ENCODE assay signal across 6 cellular contexts in the genomic region with DNA sequence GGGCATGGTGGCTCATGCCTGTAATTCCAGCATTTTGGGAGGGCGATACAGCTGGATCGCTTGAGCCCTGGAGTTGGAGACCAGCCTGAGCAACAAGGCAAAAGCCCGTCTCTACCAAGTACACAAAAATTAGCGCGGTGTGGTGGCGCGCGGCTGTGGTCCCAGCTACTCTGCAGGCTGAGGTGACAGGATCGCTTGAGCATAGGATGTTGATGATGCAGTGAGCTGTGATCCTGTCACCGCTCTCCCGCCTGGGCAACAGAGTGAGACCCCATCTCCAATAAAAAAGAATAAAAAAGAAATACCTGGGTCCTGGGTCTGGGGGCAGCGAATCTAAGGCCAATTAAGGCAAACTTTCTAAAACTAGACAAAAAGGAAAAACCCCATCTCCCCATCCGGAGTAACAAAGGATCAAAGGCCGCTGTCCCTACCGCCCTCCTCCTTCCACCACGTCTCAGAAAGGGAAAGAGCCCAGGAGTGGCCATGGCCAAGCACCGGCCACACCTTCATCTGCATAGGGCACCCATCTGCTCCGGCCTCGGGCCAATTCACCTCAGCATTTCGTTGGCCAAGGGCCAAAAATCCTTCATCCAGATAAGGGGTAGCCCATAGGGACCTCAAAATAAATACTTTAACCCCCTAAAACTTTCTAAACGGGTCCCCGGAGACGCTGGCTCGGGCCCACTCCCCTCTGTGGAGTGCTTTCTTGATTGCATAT. TPM values are rescaled to one million over a fixed set of nuclear protein-coding genes. Genes with fewer than 3 reads are reported as not detected.
DNase-seq lines count a peak whose midpoint lies in the region; ATAC-seq and TF ChIP-seq lines count a peak whose summit lies in the region.

No MANE protein-coding gene starts in this region.

- TF ChIP-seq CTCF in C4-2B (conservative IDR thresholded peaks at IDR 0.05) (no peak), ascending aorta (IDR thresholded peaks at IDR 0.05) (no peak)

- peak overlapping the region; percentile 77 to 93 for H3K4me3 ChIP-seq in ascending aorta
- peak overlapping the region; percentile 61 for H3K4me3 ChIP-seq in mesodermal cell (ENCODE audit: extremely low read depth, insufficient read depth, low read length, poor library complexity, severe bottlenecking)

- H3K4me1 ChIP-seq in ascending aorta: peaks cover 5 to 10% of the 10 kb centered on the region in 2 donors
- H3K4me1 ChIP-seq in mesodermal cell (ENCODE audit: control insufficient read depth, insufficient read depth, low read length, poor library complexity, severe bottlenecking): no peaks in the 10 kb centered on the region

- H3K36me3 ChIP-seq in ascending aorta: peaks cover 0 to 6% of the 10 kb centered on the region in 2 donors
- peaks cover 36% of the 10 kb centered on the region for H3K36me3 ChIP-seq in mesodermal cell (ENCODE audit: control insufficient read depth, insufficient read depth, low read length)

- WGBS in mesodermal cell (ENCODE audit: insufficient coverage in 2 of 2), 2 experiments: 40 to 62% methylated on average over 13 to 19 of the region's 24 CpGs

- H3K27ac ChIP-seq in C4-2B (peak overlapping the region; percentile 97), ascending aorta (peak overlapping the region; percentile 92 to 94), mesodermal cell (ENCODE audit: low read depth, low read length, severe bottlenecking) (peak overlapping the region; percentile 92)

- intact Hi-C loops in ascending aorta (cut with DNase I): loop anchor here (1.0 to 5.0 kb wide), 8 partner anchors 27 to 600 kb away; a partner anchor contains a TSS

- no peaks in the 10 kb centered on the region for H3K27me3 ChIP-seq in ascending aorta

- DNase-seq in ascending aorta (ENCODE audit: low spot score in 2 of 2): no peak
- no peak for DNase-seq in stimulated activated CD4-positive, alpha-beta T cell treated with anti-CD3 and anti-CD28 coated beads, Interleukin-2, amount 100 ng/mL, for 48 hours
- no peak for DNase-seq in activated CD4-positive, alpha-beta T cell treated with anti-CD3 and anti-CD28 coated beads for 1 hour

- H3K9me3 ChIP-seq in ascending aorta (no peaks in the 10 kb centered on the region), mesodermal cell (ENCODE audit: control insufficient read depth, low read length) (peaks cover 10% of the 10 kb centered on the region)

- peak; percentile 9 for ATAC-seq in HG03378 (IDR thresholded peaks at IDR 0.05; ENCODE audit: unreplicated experiment)

RNA-seq across cellular contexts. Expression of a gene that starts 0.8 kb away (rescaled TPM):
- total RNA-seq in ascending aorta: not detected
- 18.9 TPM for polyA plus RNA-seq in mesodermal cell (2013, experiment 1 of 2)
- 14.3 TPM for polyA plus RNA-seq in mesodermal cell (2013, experiment 2 of 2)

RNA-seq across cellular contexts. Expression of a gene that starts 26.6 kb away (rescaled TPM):
- total RNA-seq in ascending aorta: 0.43 TPM
- 5.3 TPM for polyA plus RNA-seq in mesodermal cell (2013, experiment 1 of 2)
- polyA plus RNA-seq in mesodermal cell (2013, experiment 2 of 2): 5.9 TPM

RNA-seq across cellular contexts. Expression of a gene that starts 39.2 kb away (rescaled TPM):
- 5.2 TPM for total RNA-seq in ascending aorta
- 20.1 TPM for polyA plus RNA-seq in mesodermal cell (2013, experiment 1 of 2)
- polyA plus RNA-seq in mesodermal cell (2013, experiment 2 of 2): 17.9 TPM
